In genomic region chr6:119845161-119845560, GRCh38 we compare ENCODE assay signal across 23 cellular contexts.
A peak's percentile ranks its signal among the peaks of the same experiment; 100 is the strongest.
DNase-seq lines count a peak whose midpoint lies in the region; ATAC-seq, FAIRE-seq and TF ChIP-seq lines count a peak whose summit lies in the region.
"Had no signal": no experiment of that assay in that cellular context is flagged by ENCODE, and none has a peak within 500 bp of the region (broad histone marks: within the 10 kb centered on the region; RNA-seq: fewer than 3 reads in every experiment).

No MANE protein-coding gene starts in this region.

- H3K9me1 ChIP-seq in keratinocyte (ENCODE audit: control insufficient read depth, extremely low read depth, insufficient read depth, low read length): no peaks in the 10 kb centered on the region

- no peak overlapping the region for H3K4me3 Mint-ChIP-seq in stimulated activated naive B cell treated with anti-CD40 and anti-IgM and Interleukin-4, amounts not matched to agents 10 μg/mL and 1 μg/mL and 100 μg/mL, for 72 hours
- no peak overlapping the region for H3K4me3 Mint-ChIP-seq in effector memory CD8-positive, alpha-beta T cell
- H3K4me3 Mint-ChIP-seq: B cell; CD4-positive, alpha-beta T cell; CD8-positive, alpha-beta T cell had no signal

- no peaks in the 10 kb centered on the region for H3K27me3 Mint-ChIP-seq in stimulated activated naive B cell treated with anti-CD40 and anti-IgM and Interleukin-4, amounts not matched to agents 10 μg/mL and 1 μg/mL and 100 μg/mL, for 72 hours
- no peaks in the 10 kb centered on the region for H3K27me3 Mint-ChIP-seq in effector memory CD8-positive, alpha-beta T cell
- H3K27me3 Mint-ChIP-seq: B cell; CD4-positive, alpha-beta T cell had no signal

- peak overlapping the region; percentile 66 for H2AFZ ChIP-seq in keratinocyte (ENCODE audit: control insufficient read depth, low read length)

- no peaks in the 10 kb centered on the region for H3K36me3 ChIP-seq in bronchial epithelial cell (ENCODE audit: control insufficient read depth, insufficient read depth, low read length)
- no peaks in the 10 kb centered on the region for H3K36me3 ChIP-seq in keratinocyte (ENCODE audit: control insufficient read depth in 2 of 2, extremely low read depth in 1 of 2, insufficient read depth in 2 of 2, low read length in 2 of 2)
- no peaks in the 10 kb centered on the region for H3K36me3 ChIP-seq in colonic mucosa
- H3K36me3 ChIP-seq: BLaER1 treated with 17β-estradiol and CSF1 and Interleukin-3, amounts not matched to agents 10 nM and 100 nM had no signal

- no peak overlapping the region for H3K27ac Mint-ChIP-seq in stimulated activated naive B cell treated with anti-CD40 and anti-IgM and Interleukin-4, amounts not matched to agents 10 μg/mL and 1 μg/mL and 100 μg/mL, for 72 hours
- no peak overlapping the region for H3K27ac Mint-ChIP-seq in effector memory CD8-positive, alpha-beta T cell
- H3K27ac Mint-ChIP-seq: B cell; CD4-positive, alpha-beta T cell; CD8-positive, alpha-beta T cell had no signal

- no peak overlapping the region for H3K4me3 ChIP-seq in bronchial epithelial cell (ENCODE audit: low read depth, low read length)
- H3K4me3 ChIP-seq in keratinocyte (ENCODE audit: control insufficient read depth in 2 of 3, extremely low read depth in 1 of 3, insufficient read depth in 2 of 3, low read depth in 1 of 3, low read length in 3 of 3): no peak overlapping the region
- H3K4me3 ChIP-seq in colonic mucosa: no peak overlapping the region
- H3K4me3 ChIP-seq: A549; BLaER1 treated with 17β-estradiol and CSF1 and Interleukin-3, amounts not matched to agents 10 nM and 100 nM; GM12878 had no signal

- FAIRE-seq in G401.6 (lab: Jason Lieb, UNC) (peak; percentile 46), bronchial epithelial cell (lab: Jason Lieb, UNC) (no peak), keratinocyte (lab: Jason Lieb, UNC) (no peak)
- FAIRE-seq: A549, D721Med, GM12878, GM12892, GM18507 had no signal

- no peaks in the 10 kb centered on the region for H4K20me1 ChIP-seq in keratinocyte (ENCODE audit: control insufficient read depth, extremely low read depth, insufficient read depth, low read length)
- H4K20me1 ChIP-seq: BLaER1 treated with 17β-estradiol and CSF1 and Interleukin-3, amounts not matched to agents 10 nM and 100 nM had no signal

- H3K27ac ChIP-seq in keratinocyte (ENCODE audit: control insufficient read depth, insufficient read depth, low read length) (no peak overlapping the region), colonic mucosa (no peak overlapping the region)
- H3K27ac ChIP-seq: A549; BLaER1 treated with 17β-estradiol and CSF1 and Interleukin-3, amounts not matched to agents 10 nM and 100 nM; C4-2B had no signal

- dilution Hi-C loops in keratinocyte (cut with MboI; ENCODE audit: extremely low pct_ligation_motif_present, low sequenced_read_pairs): no loop called here

- H3K36me3 Mint-ChIP-seq in stimulated activated naive B cell treated with anti-CD40 and anti-IgM and Interleukin-4, amounts not matched to agents 10 μg/mL and 1 μg/mL and 100 μg/mL, for 72 hours: peaks cover 8 to 9% of the 10 kb centered on the region in 2 donors
- H3K36me3 Mint-ChIP-seq in effector memory CD8-positive, alpha-beta T cell (ENCODE audit: insufficient read depth): no peaks in the 10 kb centered on the region
- H3K36me3 Mint-ChIP-seq: CD8-positive, alpha-beta T cell had no signal

- DNase-seq in bronchial epithelial cell (ENCODE audit: low read depth) (peak; percentile 72), keratinocyte (ENCODE audit: low read depth, low spot score) (no peak), colonic mucosa (no peak)
- no peak for DNase-seq in stimulated activated naive B cell treated with anti-CD40 and anti-IgM and Interleukin-4, amounts not matched to agents 10 μg/mL and 1 μg/mL and 100 μg/mL, for 72 hours
- no peak for DNase-seq in effector memory CD8-positive, alpha-beta T cell
- DNase-seq: 8988T; AML-193; Caco-2; Calu3; CD4-positive, alpha-beta T cell; CD8-positive, alpha-beta T cell; DMS79 treated with DMSO at 0.1 percent for 48 hours; GDM1 had no signal

- no peak overlapping the region for H3K4me2 ChIP-seq in keratinocyte (ENCODE audit: control insufficient read depth, extremely low read depth, insufficient read depth, low read depth, low read length)
- H3K4me2 ChIP-seq: A549; BLaER1 treated with 17β-estradiol and CSF1 and Interleukin-3, amounts not matched to agents 10 nM and 100 nM had no signal

- H3K9me3 ChIP-seq in keratinocyte (ENCODE audit: control insufficient read depth, low read depth, low read length) (no peaks in the 10 kb centered on the region), colonic mucosa (no peaks in the 10 kb centered on the region)
- H3K9me3 ChIP-seq: A549, Caco-2 had no signal

- intact Hi-C loops in colonic mucosa (cut with DNase I): no loop called here

- H3K4me1 ChIP-seq in keratinocyte (ENCODE audit: control insufficient read depth, extremely low read depth, insufficient read depth, low read length) (peaks cover 3% of the 10 kb centered on the region), colonic mucosa (no peaks in the 10 kb centered on the region)
- H3K4me1 ChIP-seq: A549; BLaER1 treated with 17β-estradiol and CSF1 and Interleukin-3, amounts not matched to agents 10 nM and 100 nM; Caco-2 had no signal

- no peak for TF ChIP-seq CTCF in bronchial epithelial cell (IDR thresholded peaks at IDR 0.05; ENCODE audit: insufficient read depth, low read length, severe bottlenecking)
- TF ChIP-seq CTCF in keratinocyte (optimal IDR thresholded peaks at IDR 0.05 in 1 of 3, IDR thresholded peaks at IDR 0.05 in 1 of 3, conservative IDR thresholded peaks at IDR 0.05 in 1 of 3; ENCODE audit: extremely low read depth in 1 of 3, insufficient read depth in 2 of 3, low read length in 3 of 3): no peak
- TF ChIP-seq CTCF in colonic mucosa (IDR thresholded peaks at IDR 0.05): no peak

- H3K27me3 ChIP-seq in bronchial epithelial cell (ENCODE audit: control insufficient read depth, insufficient read depth, low read length): no peaks in the 10 kb centered on the region
- H3K27me3 ChIP-seq in keratinocyte (ENCODE audit: control insufficient read depth, extremely low read depth, insufficient read depth, low read length): no peaks in the 10 kb centered on the region
- no peaks in the 10 kb centered on the region for H3K27me3 ChIP-seq in colonic mucosa
- H3K27me3 ChIP-seq: BLaER1 treated with 17β-estradiol and CSF1 and Interleukin-3, amounts not matched to agents 10 nM and 100 nM had no signal

- peaks cover 12 to 13% of the 10 kb centered on the region in 2 donors for H3K9me3 Mint-ChIP-seq in stimulated activated naive B cell treated with anti-CD40 and anti-IgM and Interleukin-4, amounts not matched to agents 10 μg/mL and 1 μg/mL and 100 μg/mL, for 72 hours
- no peaks in the 10 kb centered on the region for H3K9me3 Mint-ChIP-seq in effector memory CD8-positive, alpha-beta T cell
- H3K9me3 Mint-ChIP-seq: CD4-positive, alpha-beta T cell had no signal

- H3K79me2 ChIP-seq in keratinocyte (ENCODE audit: control insufficient read depth, insufficient read depth, low read length): no peaks in the 10 kb centered on the region

- ATAC-seq in stimulated activated naive B cell treated with anti-CD40 and anti-IgM and Interleukin-4, amounts not matched to agents 10 μg/mL and 1 μg/mL and 100 μg/mL, for 72 hours (replicated peaks): no peak
- ATAC-seq in GM19397 (IDR thresholded peaks at IDR 0.05; ENCODE audit: unreplicated experiment): no peak
- ATAC-seq in effector memory CD8-positive, alpha-beta T cell (replicated peaks): no peak
- ATAC-seq: A549; CD8-positive, alpha-beta T cell; GM12878 had no signal

- no peak overlapping the region for H3K9ac ChIP-seq in keratinocyte (ENCODE audit: control insufficient read depth, extremely low read depth, insufficient read depth, low read length)
- no peak overlapping the region for H3K9ac ChIP-seq in colonic mucosa (ENCODE audit: low read depth in 2 of 2, low read length in 2 of 2)
- H3K9ac ChIP-seq: BLaER1 treated with 17β-estradiol and CSF1 and Interleukin-3, amounts not matched to agents 10 nM and 100 nM had no signal

- H3K4me1 Mint-ChIP-seq in stimulated activated naive B cell treated with anti-CD40 and anti-IgM and Interleukin-4, amounts not matched to agents 10 μg/mL and 1 μg/mL and 100 μg/mL, for 72 hours: peaks cover 0 to 2% of the 10 kb centered on the region in 2 donors
- no peaks in the 10 kb centered on the region for H3K4me1 Mint-ChIP-seq in effector memory CD8-positive, alpha-beta T cell (ENCODE audit: low read depth in 2 of 2)
- H3K4me1 Mint-ChIP-seq: B cell had no signal
